In genomic region chr10:688287-688620, GRCh38 we compare ENCODE assay signal across 9 cellular contexts. TPM values are rescaled to one million over a fixed set of nuclear protein-coding genes. Genes with fewer than 3 reads are reported as not detected.
DNase-seq lines count a peak whose midpoint lies in the region; ATAC-seq and TF ChIP-seq lines count a peak whose summit lies in the region.
"Had no signal": no experiment of that assay in that cellular context is flagged by ENCODE, and none has a peak within 500 bp of the region (broad histone marks: within the 10 kb centered on the region; RNA-seq: fewer than 3 reads in every experiment).

No MANE protein-coding gene starts in this region.

- DNase-seq in right cardiac atrium (no peak), psoas muscle (no peak), PC-9 (no peak), head of caudate nucleus (no peak), pons (ENCODE audit: low spot score) (no peak)
- DNase-seq: stimulated activated CD8-positive, alpha-beta memory T cell treated with anti-CD3 and anti-CD28 coated beads, Interleukin-4, amount 100 ng/mL, for 48 hours had no signal

- H3K4me3 ChIP-seq in WI38 (ENCODE audit: low read depth, low read length), result peak overlapping the region; percentile 84
- peak overlapping the region; percentile 95 for H3K4me3 ChIP-seq in right cardiac atrium (ENCODE audit: low read length)
- peak overlapping the region; percentile 90 for H3K4me3 ChIP-seq in psoas muscle
- H3K4me3 ChIP-seq in PC-9, result no peak overlapping the region

- no TSS peak for BruUV-seq in PC-9 (replicated peaks; lab: Mats Ljungman, UMichigan)

- H3K9me2 ChIP-seq in PC-9 (ENCODE audit: insufficient read depth), result no peaks in the 10 kb centered on the region

- H3F3A ChIP-seq in PC-9 (ENCODE audit: insufficient read depth, low read depth), result no peaks in the 10 kb centered on the region

- H3K9me3 ChIP-seq in ES-I3 (ENCODE audit: control insufficient read depth, insufficient read depth, low read length), result no peaks in the 10 kb centered on the region
- no peaks in the 10 kb centered on the region for H3K9me3 ChIP-seq in right cardiac atrium (ENCODE audit: control insufficient read depth, low read length)
- no peaks in the 10 kb centered on the region for H3K9me3 ChIP-seq in psoas muscle
- H3K9me3 ChIP-seq in PC-9 (ENCODE audit: insufficient read depth, low read depth), result no peaks in the 10 kb centered on the region

- H3K79me2 ChIP-seq in PC-9 (ENCODE audit: low read depth), result no peaks in the 10 kb centered on the region

- intact Hi-C loops in right cardiac atrium (cut with DNase I), result loop anchor here in 2 of 4 donors (10.0 kb wide), 2 partner anchors 173 to 247 kb away; partner anchors contain the start of gene LARP4B (in 1 of the 2)
- intact Hi-C loops in psoas muscle (cut with DNase I), result loop anchor here in 1 of 2 donors (5.0 kb wide), 1 partner anchor 99 kb away; no protein-coding TSS in a partner anchor
- intact Hi-C loops in PC-9 (cut with micrococcal nuclease; ENCODE audit: unreplicated experiment), result no loop called here
- intact Hi-C loops in head of caudate nucleus (cut with DNase I), result loop anchor here (5.0 to 10.0 kb wide), 2 partner anchors 51 to 97 kb away; no protein-coding TSS in a partner anchor

- TF ChIP-seq CTCF in WI38 (IDR thresholded peaks at IDR 0.05; ENCODE audit: low read depth, low read length) (no peak), psoas muscle (IDR thresholded peaks at IDR 0.05) (no peak), PC-9 (conservative IDR thresholded peaks at IDR 0.05) (no peak)

- peaks cover 8% of the 10 kb centered on the region; the same call in 1 of the 2 replicates for H3K4me1 ChIP-seq in ES-I3 (ENCODE audit: insufficient read depth, low read length)
- peaks cover 4% of the 10 kb centered on the region for H3K4me1 ChIP-seq in right cardiac atrium (ENCODE audit: control insufficient read depth, insufficient read depth, low read length)
- peaks cover 16% of the 10 kb centered on the region for H3K4me1 ChIP-seq in psoas muscle
- no peaks in the 10 kb centered on the region for H3K4me1 ChIP-seq in PC-9 (replicated peaks; ENCODE audit: insufficient read depth)

- no peaks in the 10 kb centered on the region for H4K20me1 ChIP-seq in PC-9 (ENCODE audit: insufficient read depth)

- H3K36me3 ChIP-seq in ES-I3 (ENCODE audit: insufficient read depth, low read length) (no peaks in the 10 kb centered on the region), psoas muscle (ENCODE audit: insufficient read depth in 1 of 2, low read depth in 1 of 2) (no peaks in the 10 kb centered on the region), PC-9 (ENCODE audit: low read depth) (no peaks in the 10 kb centered on the region)

- H3K9ac ChIP-seq in ES-I3 (ENCODE audit: low read depth, low read length), result peak overlapping the region; percentile 82; the same call in 1 of the 2 replicates

- no peak overlapping the region for H3K27ac ChIP-seq in right cardiac atrium (ENCODE audit: low read length)
- H3K27ac ChIP-seq in psoas muscle, result peak overlapping the region; percentile 84
- no peak overlapping the region for H3K27ac ChIP-seq in PC-9

- POLR2A ChIA-PET in PC-9 (lab: Charles Lee; ENCODE audit: unreplicated experiment), result no interaction called here

- CTCF ChIA-PET in PC-9 (lab: Charles Lee), result interaction anchor here (0.7 kb wide), 1 partner anchor 467 kb away, joined by 3 read pairs; no protein-coding TSS in a partner anchor

- H3K4me2 ChIP-seq in PC-9, result no peak overlapping the region

- 5% methylated on average over 11 of the region's 11 CpGs for whole genome bisulfite sequencing in right cardiac atrium
- 1 to 8% (median 7%) methylated on average over 11 of the region's 11 CpGs for whole genome bisulfite sequencing in psoas muscle, 3 donors

- ATAC-seq in right cardiac atrium (no peak), psoas muscle (no peak), GM19395 (IDR thresholded peaks at IDR 0.05; ENCODE audit: unreplicated experiment) (no peak)

- H3K27me3 ChIP-seq in right cardiac atrium (ENCODE audit: control insufficient read depth, insufficient read depth), result no peaks in the 10 kb centered on the region
- no peaks in the 10 kb centered on the region for H3K27me3 ChIP-seq in psoas muscle (ENCODE audit: insufficient read depth in 3 of 3, low read length in 2 of 3)
- peaks cover 2% of the 10 kb centered on the region; the same call in 1 of the 2 replicates for H3K27me3 ChIP-seq in PC-9 (ENCODE audit: insufficient read depth, low read depth)

- H2AFZ ChIP-seq in PC-9, result no peak overlapping the region

RNA-seq across cellular contexts. Expression of gene DIP2C, which starts 1.2 kb away (rescaled TPM):
- total RNA-seq in right cardiac atrium (10 to 100 TPM; 23.7 to 31.5 (median 26.9) TPM), psoas muscle (10 to 100 TPM; 25.0 to 32.0 (median 30.4) TPM), PC-9 (2021) (0.83 and 1.1 TPM in 2 replicates)
- polyA plus RNA-seq in right cardiac atrium (7.9 TPM), psoas muscle (10 to 100 TPM in 2 of 3 donors, 1 to 10 TPM in 1; 7.7 to 17.1 (median 10.3) TPM)

Comparison
In these comparisons a context has a peak if more than half of its experiments do, and no peak if none do; other contexts are left out.
1. RNA of gene DIP2C, which starts 1.2 kb away (total RNA-seq): 25.0 to 32.0 TPM in psoas muscle and 23.7 to 31.5 TPM in right cardiac atrium; 0.83 to 1.1 TPM in PC-9; every median in the first group is over 10 times any median in the second.